Comparison of ENCODE assay signal across 11 cellular contexts in genomic region chr6:91653954-91654843, GRCh38.
DNase-seq lines count a peak whose midpoint lies in the region; ATAC-seq, FAIRE-seq and TF ChIP-seq lines count a peak whose summit lies in the region.
"Had no signal": no experiment of that assay in that cellular context is flagged by ENCODE, and none has a peak within 500 bp of the region (broad histone marks: within the 10 kb centered on the region; RNA-seq: fewer than 3 reads in every experiment).

No MANE protein-coding gene starts in this region.

- no peak overlapping the region for H3K4ac ChIP-seq in neuronal stem cell (ENCODE audit: low read length)

- H2AFZ ChIP-seq in MM.1S (ENCODE audit: low read length) (no peak overlapping the region), GM12878 (ENCODE audit: control insufficient read depth, low read depth, low read length) (no peak overlapping the region), neuronal stem cell (ENCODE audit: low read length) (peak overlapping the region; percentile 46)

- H3K4me2 ChIP-seq in MM.1S (ENCODE audit: low read depth, low read length), result no peak overlapping the region
- no peak overlapping the region for H3K4me2 ChIP-seq in GM12878 (ENCODE audit: control insufficient read depth, insufficient read depth)
- no peak overlapping the region for H3K4me2 ChIP-seq in neuronal stem cell (ENCODE audit: insufficient read depth, low read length, poor library complexity, severe bottlenecking)

- no peak for TF ChIP-seq CTCF in MM.1S (IDR thresholded peaks at IDR 0.05; ENCODE audit: low read length)
- TF ChIP-seq CTCF in GM12878 (IDR thresholded peaks at IDR 0.05 in 2 of 3, conservative IDR thresholded peaks at IDR 0.05 in 1 of 3; ENCODE audit: control insufficient read depth in 2 of 3, extremely low read depth in 1 of 3, insufficient read depth in 1 of 3, low read depth in 3 of 3, low read length in 3 of 3), result no peak

- no TSS peak for BruUV-seq in GM12878 (replicated peaks; lab: Mats Ljungman, UMichigan)

- no peak for TF ChIP-seq POLR2A in GM12878 (IDR thresholded peaks at IDR 0.05; ENCODE audit: low read depth, low read length)

- no peak overlapping the region for H2BK5ac ChIP-seq in neuronal stem cell (ENCODE audit: low read length)

- ATAC-seq in GM12878 (peak; percentile 64), HG03520 (IDR thresholded peaks at IDR 0.05; ENCODE audit: unreplicated experiment) (no peak)
- ATAC-seq: activated CD8-positive, alpha-beta memory T cell treated with anti-CD3 and anti-CD28 coated beads, Interleukin-2, amount 10 ng/mL, durations not matched to agents 7 days and 5 days had no signal

- H2BK120ac ChIP-seq in neuronal stem cell (ENCODE audit: low read depth, low read length), result no peak overlapping the region

- H3K9me2 ChIP-seq in MM.1S (replicated peaks; ENCODE audit: insufficient read depth, low read length), result no peaks in the 10 kb centered on the region

- POLR2A ChIA-PET in GM12878 (lab: Charles Lee), result interaction anchor here (1.4 to 1.6 kb wide), 2 partner anchors 16 to 20 kb away, joined by 3 to 5 read pairs; no protein-coding TSS in a partner anchor

- intact Hi-C loops in GM12878 (cut with micrococcal nuclease; ENCODE audit: unreplicated experiment), result loop anchor here (5.0 kb wide), 1 partner anchor 167 kb away; no protein-coding TSS in a partner anchor

- no peak for FAIRE-seq in GM12878 (lab: Jason Lieb, UNC)
- FAIRE-seq: islet of Langerhans had no signal

- H4K20me1 ChIP-seq in MM.1S (ENCODE audit: insufficient read depth, low read length) (no peaks in the 10 kb centered on the region), GM12878 (ENCODE audit: control insufficient read depth, insufficient read depth) (no peaks in the 10 kb centered on the region)

- no peaks in the 10 kb centered on the region for H3K79me1 ChIP-seq in neuronal stem cell (ENCODE audit: low read depth, low read length)

- no peak overlapping the region for H3K23ac ChIP-seq in neuronal stem cell (ENCODE audit: low read depth, low read length, poor library complexity)

- in situ Hi-C loops in GM12878 (cut with MboI), result no loop called here

- H2BK15ac ChIP-seq in neuronal stem cell (ENCODE audit: low read length), result no peak overlapping the region

- H3K9me3 ChIP-seq in MM.1S (replicated peaks; ENCODE audit: insufficient read depth, low read length) (no peaks in the 10 kb centered on the region), GM12878 (replicated peaks; ENCODE audit: control insufficient read depth, insufficient read depth, low read length) (no peaks in the 10 kb centered on the region), neuronal stem cell (replicated peaks in 1 of 2; ENCODE audit: control insufficient read depth in 2 of 2, insufficient read depth in 1 of 2, low read depth in 1 of 2, low read length in 2 of 2) (no peaks in the 10 kb centered on the region)

- H3K27ac ChIP-seq in MM.1S (ENCODE audit: low read length) (no peak overlapping the region), GM12878 (ENCODE audit: control insufficient read depth, insufficient read depth) (no peak overlapping the region), neuronal stem cell (replicated peaks; ENCODE audit: low read length) (no peak overlapping the region)
- H3K27ac ChIP-seq: RWPE1 had no signal

- H3K27me3 ChIP-seq in MM.1S (replicated peaks; ENCODE audit: insufficient read depth, low read length) (no peaks in the 10 kb centered on the region), GM12878 (replicated peaks in 1 of 2; ENCODE audit: control insufficient read depth in 2 of 2, insufficient read depth in 2 of 2, low read length in 1 of 2) (no peaks in the 10 kb centered on the region), neuronal stem cell (ENCODE audit: control insufficient read depth in 3 of 3, insufficient read depth in 3 of 3, low read depth in 1 of 3, low read length in 3 of 3) (no peaks in the 10 kb centered on the region)

- H3K79me2 ChIP-seq in MM.1S (ENCODE audit: low read length) (no peaks in the 10 kb centered on the region), GM12878 (ENCODE audit: control insufficient read depth, insufficient read depth, low read length) (no peaks in the 10 kb centered on the region)

- SMC1A ChIA-PET in GM12878 (lab: Charles Lee; ENCODE audit: uncharacterized antibody, unreplicated experiment), result interaction anchor here (0.6 to 1.3 kb wide), 5 partner anchors 12 to 99 kb away, joined by 3 to 7 read pairs (median 3); no protein-coding TSS in a partner anchor

- no peak overlapping the region for H2BK12ac ChIP-seq in neuronal stem cell (ENCODE audit: low read length)

- no peak overlapping the region for H3K14ac ChIP-seq in neuronal stem cell (ENCODE audit: low read length)

- no peak overlapping the region for H4K8ac ChIP-seq in neuronal stem cell (ENCODE audit: low read depth, low read length)

- H3K4me3 ChIP-seq in MM.1S (ENCODE audit: low read length) (no peak overlapping the region), GM12878 (no peak overlapping the region), neuronal stem cell (ENCODE audit: low read length in 2 of 2) (no peak overlapping the region)

- H2AK5ac ChIP-seq in neuronal stem cell (ENCODE audit: low read depth, low read length), result no peak overlapping the region

- no peak overlapping the region for H3K9ac ChIP-seq in MM.1S (ENCODE audit: low read length)
- no peak overlapping the region for H3K9ac ChIP-seq in GM12878 (ENCODE audit: control insufficient read depth, insufficient read depth, low read length)
- no peak overlapping the region for H3K9ac ChIP-seq in neuronal stem cell (ENCODE audit: low read depth, low read length, poor library complexity)

- CTCF ChIA-PET in GM12878 (lab: Yijun Ruan, JAX), result interaction anchor here (0.8 to 1.4 kb wide), 2 partner anchors 21 to 323 kb away, joined by 3 read pairs; no protein-coding TSS in a partner anchor

- RAD21 ChIA-PET in GM12878 (lab: Charles Lee; ENCODE audit: unreplicated experiment), result no interaction called here

- H3K18ac ChIP-seq in neuronal stem cell (ENCODE audit: low read length), result no peak overlapping the region

- H3K36me3 ChIP-seq in MM.1S (replicated peaks; ENCODE audit: insufficient read depth, low read length) (no peaks in the 10 kb centered on the region), GM12878 (ENCODE audit: control insufficient read depth in 2 of 2, insufficient read depth in 2 of 2, low read length in 1 of 2) (no peaks in the 10 kb centered on the region), neuronal stem cell (replicated peaks in 1 of 2; ENCODE audit: control insufficient read depth in 2 of 2, insufficient read depth in 2 of 2, low read length in 2 of 2) (no peaks in the 10 kb centered on the region)

- H3K4me1 ChIP-seq in MM.1S (ENCODE audit: low read length), result no peaks in the 10 kb centered on the region; the same call in 1 of the 2 replicates
- H3K4me1 ChIP-seq in GM12878 (ENCODE audit: control insufficient read depth, insufficient read depth, low read length), result no peaks in the 10 kb centered on the region
- H3K4me1 ChIP-seq in neuronal stem cell (ENCODE audit: control insufficient read depth in 2 of 2, insufficient read depth in 1 of 2, low read depth in 1 of 2, low read length in 2 of 2), result peaks cover 5 to 9% of the 10 kb centered on the region in 2 donors

- TF ChIP-seq RAD21 in GM12878 (IDR thresholded peaks at IDR 0.05; ENCODE audit: insufficient read depth, low read depth, low read length), result no peak

- 21% methylated on average over 7 of the region's 7 CpGs for whole genome bisulfite sequencing in GM12878 (ENCODE audit: insufficient coverage, insufficient replicate concordance, low lambda C conversion rate, missing lambda C conversion rate)
- no CpG with 5 or more reads among the region's 7 CpGs for WGBS in neuronal stem cell (ENCODE audit: extremely low coverage in 2 of 2, insufficient read length in 2 of 2, insufficient replicate concordance in 1 of 2), 2 donors

- H3F3A ChIP-seq in MM.1S (ENCODE audit: insufficient read depth, low read length), result no peaks in the 10 kb centered on the region

- DNase-seq in MM.1S (peak; percentile 12), NCI-H2227 (lab: John Stamatoyannopoulos, UW; ENCODE audit: unreplicated experiment) (peak; percentile 53), GM12878 (ENCODE audit: low read depth, low spot score) (no peak), neuronal stem cell (ENCODE audit: low spot score) (no peak), DMS53 (lab: John Stamatoyannopoulos, UW) (no peak)
- DNase-seq in stimulated activated CD8-positive, alpha-beta memory T cell treated with anti-CD3 and anti-CD28 coated beads, Interleukin-4, amount 100 ng/mL, for 48 hours, result no peak
- DNase-seq: activated CD8-positive, alpha-beta memory T cell treated with anti-CD3 and anti-CD28 coated beads, Interleukin-2, amount 10 ng/mL, durations not matched to agents 7 days and 5 days; cortex of kidney had no signal

- H4K91ac ChIP-seq in neuronal stem cell (ENCODE audit: low read depth, low read length, poor library complexity), result no peak overlapping the region

- no peak for TF ChIP-seq EP300 in GM12878 (IDR thresholded peaks at IDR 0.05; ENCODE audit: borderline replicate concordance in 1 of 2, control insufficient read depth in 1 of 2, low read depth in 2 of 2, low read length in 2 of 2)

TF ChIP-seq in GM12878, 131 proteins besides CTCF, POLR2A, EP300 and RAD21 (continues in another document):
- TF ChIP-seq ZNF592 (IDR thresholded peaks at IDR 0.05), result no peak

Comparison
In these comparisons a context has a peak if more than half of its experiments do, and no peak if none do; other contexts are left out.
1. DNase-seq: peak in MM.1S (single experiment) and NCI-H2227 (single experiment); none in GM12878 (single experiment), neuronal stem cell (single experiment), DMS53 (single experiment) and stimulated activated CD8-positive, alpha-beta memory T cell treated with anti-CD3 and anti-CD28 coated beads, Interleukin-4, amount 100 ng/mL, for 48 hours (single experiment).